Comparison of ENCODE assay signal across 22 cellular contexts in genomic region chr4:188619456-188620149, GRCh38.
"Had no signal": no experiment of that assay in that cellular context is flagged by ENCODE, and none has a peak within 500 bp of the region (broad histone marks: within the 10 kb centered on the region; RNA-seq: fewer than 3 reads in every experiment).

No MANE protein-coding gene starts in this region.

- H3K4me3 ChIP-seq: body of pancreas, lower lobe of right lung, right lobe of liver, tibial nerve had no signal

- H3K4me1 Mint-ChIP-seq: activated CD4-positive, alpha-beta T cell treated with anti-CD3 and anti-CD28 coated beads for 36 hours; activated CD8-positive, alpha-beta memory T cell treated with anti-CD3 and anti-CD28 coated beads, Interleukin-2, amount 10 ng/mL, durations not matched to agents 7 days and 5 days; activated naive CD8-positive, alpha-beta T cell treated with anti-CD3 and anti-CD28 coated beads, Interleukin-2, amount 10 ng/mL, durations not matched to agents 7 days and 5 days; activated T-helper 17 cell treated with anti-CD3 and anti-CD28 coated beads, Interleukin-2, amount 50 U/mL, for 72 hours had no signal

- H3K27me3 Mint-ChIP-seq: activated CD4-positive, alpha-beta memory T cell treated with anti-CD3 and anti-CD28 coated beads for 36 hours; activated CD4-positive, alpha-beta T cell treated with anti-CD3 and anti-CD28 coated beads for 36 hours; activated CD8-positive, alpha-beta memory T cell treated with anti-CD3 and anti-CD28 coated beads, Interleukin-2, amount 10 ng/mL, durations not matched to agents 7 days and 5 days; activated naive CD8-positive, alpha-beta T cell treated with anti-CD3 and anti-CD28 coated beads, Interleukin-2, amount 10 ng/mL, durations not matched to agents 7 days and 5 days; activated T-helper 17 cell treated with anti-CD3 and anti-CD28 coated beads, Interleukin-2, amount 50 U/mL, for 72 hours; stimulated activated naive CD8-positive, alpha-beta T cell treated with anti-CD3 and anti-CD28 coated beads, Interleukin-15, Interleukin-2, amounts not matched to agents 100 ng/mL and 50 ng/mL, for 24 hours had no signal

- H3K4me1 ChIP-seq: body of pancreas, lower lobe of right lung, right lobe of liver, tibial nerve had no signal

- ATAC-seq: activated CD4-positive, alpha-beta T cell treated with anti-CD3 and anti-CD28 coated beads for 36 hours; activated CD8-positive, alpha-beta memory T cell treated with anti-CD3 and anti-CD28 coated beads, Interleukin-2, amount 10 ng/mL, durations not matched to agents 7 days and 5 days; activated T-helper 17 cell treated with anti-CD3 and anti-CD28 coated beads, Interleukin-2, amount 50 U/mL, for 72 hours; body of pancreas; left colon; lower lobe of right lung; right lobe of liver had no signal

- H3K9me3 ChIP-seq: body of pancreas, lower lobe of right lung, right lobe of liver, tibial nerve had no signal

- H3K27ac Mint-ChIP-seq: activated CD4-positive, alpha-beta memory T cell treated with anti-CD3 and anti-CD28 coated beads for 36 hours; activated CD4-positive, alpha-beta T cell treated with anti-CD3 and anti-CD28 coated beads for 36 hours; activated CD8-positive, alpha-beta memory T cell treated with anti-CD3 and anti-CD28 coated beads, Interleukin-2, amount 10 ng/mL, durations not matched to agents 7 days and 5 days; activated naive CD8-positive, alpha-beta T cell treated with anti-CD3 and anti-CD28 coated beads, Interleukin-2, amount 10 ng/mL, durations not matched to agents 7 days and 5 days; activated T-helper 17 cell treated with anti-CD3 and anti-CD28 coated beads, Interleukin-2, amount 50 U/mL, for 72 hours; mesothelial cell of epicardium; nephron; stimulated activated naive CD8-positive, alpha-beta T cell treated with anti-CD3 and anti-CD28 coated beads, Interleukin-15, Interleukin-2, amounts not matched to agents 100 ng/mL and 50 ng/mL, for 24 hours had no signal

- H3K4me3 Mint-ChIP-seq: activated CD4-positive, alpha-beta memory T cell treated with anti-CD3 and anti-CD28 coated beads for 36 hours; activated CD4-positive, alpha-beta T cell treated with anti-CD3 and anti-CD28 coated beads for 36 hours; activated CD8-positive, alpha-beta memory T cell treated with anti-CD3 and anti-CD28 coated beads, Interleukin-2, amount 10 ng/mL, durations not matched to agents 7 days and 5 days; activated naive CD8-positive, alpha-beta T cell treated with anti-CD3 and anti-CD28 coated beads, Interleukin-2, amount 10 ng/mL, durations not matched to agents 7 days and 5 days; activated T-helper 17 cell treated with anti-CD3 and anti-CD28 coated beads, Interleukin-2, amount 50 U/mL, for 72 hours; mesothelial cell of epicardium; nephron; stimulated activated naive CD8-positive, alpha-beta T cell treated with anti-CD3 and anti-CD28 coated beads, Interleukin-15, Interleukin-2, amounts not matched to agents 100 ng/mL and 50 ng/mL, for 24 hours had no signal

- DNase-seq: activated CD4-positive, alpha-beta memory T cell treated with anti-CD3 and anti-CD28 coated beads for 36 hours; activated CD4-positive, alpha-beta T cell treated with anti-CD3 and anti-CD28 coated beads for 36 hours; activated CD8-positive, alpha-beta memory T cell treated with anti-CD3 and anti-CD28 coated beads, Interleukin-2, amount 10 ng/mL, durations not matched to agents 7 days and 5 days; activated naive CD4-positive, alpha-beta T cell treated with Interleukin-2 at 50 U/mL for 16 hours; activated naive CD8-positive, alpha-beta T cell treated with anti-CD3 and anti-CD28 coated beads, Interleukin-2, amount 10 ng/mL, durations not matched to agents 7 days and 5 days; amygdala; body of pancreas; caudate nucleus; erythroblast; left colon; lower lobe of right lung; right lobe of liver; small intestine; stimulated activated CD4-positive, alpha-beta T cell treated with anti-CD3 and anti-CD28 coated beads, Interleukin-15, amount 100 ng/mL, for 24 hours; stimulated activated CD4-positive, alpha-beta T cell treated with anti-CD3 and anti-CD28 coated beads, Interleukin-2, amount 100 ng/mL, for 48 hours; T-helper 2 cell; WERI-Rb-1 had no signal

- H3K36me3 ChIP-seq: lower lobe of right lung, right lobe of liver, tibial nerve, WERI-Rb-1 had no signal

- H3K27ac ChIP-seq: body of pancreas, lower lobe of right lung, right lobe of liver, tibial nerve, WERI-Rb-1 had no signal

- H3K27me3 ChIP-seq: body of pancreas, right lobe of liver, tibial nerve had no signal

- H3K9me3 Mint-ChIP-seq: nephron had no signal

- H3K36me3 Mint-ChIP-seq: activated CD4-positive, alpha-beta memory T cell treated with anti-CD3 and anti-CD28 coated beads for 36 hours; activated CD8-positive, alpha-beta memory T cell treated with anti-CD3 and anti-CD28 coated beads, Interleukin-2, amount 10 ng/mL, durations not matched to agents 7 days and 5 days; activated naive CD8-positive, alpha-beta T cell treated with anti-CD3 and anti-CD28 coated beads, Interleukin-2, amount 10 ng/mL, durations not matched to agents 7 days and 5 days; mesothelial cell of epicardium had no signal
